In the genomic region with DNA sequence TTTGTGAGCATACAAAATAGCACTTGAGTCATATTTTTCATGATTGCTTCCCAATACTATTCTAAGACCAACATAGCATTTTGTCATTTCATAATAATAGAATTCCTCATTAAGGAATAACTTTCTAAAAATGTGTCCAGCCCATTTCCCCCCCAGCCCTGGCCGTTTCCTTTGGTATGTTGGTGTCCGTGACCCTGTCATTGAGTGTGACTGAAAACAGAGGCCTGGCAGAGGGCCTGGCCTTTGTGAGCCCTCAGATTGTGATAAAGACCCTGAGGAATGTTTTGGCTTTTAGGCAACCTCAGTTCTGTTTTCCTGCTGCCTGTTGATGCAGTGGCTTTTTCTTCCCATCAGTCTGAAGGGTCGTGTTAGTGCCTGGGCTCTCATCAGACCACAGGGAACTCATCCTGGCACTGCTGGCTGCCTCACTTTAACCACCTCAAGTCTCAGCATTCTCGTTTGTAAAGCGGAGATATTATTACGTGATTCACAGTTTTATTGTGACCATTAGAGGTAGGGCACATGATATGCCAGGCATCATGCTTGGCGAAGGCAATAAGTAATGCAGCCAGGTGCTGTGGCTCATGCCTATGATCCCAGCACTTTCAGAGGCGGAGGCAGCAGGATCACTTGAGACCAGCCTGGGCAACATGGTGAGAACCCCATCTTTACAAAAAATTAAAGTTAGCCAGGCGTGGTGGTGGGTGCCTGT, we compare ENCODE assay signal across 1 cellular context.
TF ChIP-seq lines count a peak whose summit lies in the region.

No MANE protein-coding gene starts in this region.

TF ChIP-seq in GM23338, 12 proteins besides CTCF, POLR2A, EP300 and RAD21 (continued from another document):
- TF ChIP-seq, protein P1, sequence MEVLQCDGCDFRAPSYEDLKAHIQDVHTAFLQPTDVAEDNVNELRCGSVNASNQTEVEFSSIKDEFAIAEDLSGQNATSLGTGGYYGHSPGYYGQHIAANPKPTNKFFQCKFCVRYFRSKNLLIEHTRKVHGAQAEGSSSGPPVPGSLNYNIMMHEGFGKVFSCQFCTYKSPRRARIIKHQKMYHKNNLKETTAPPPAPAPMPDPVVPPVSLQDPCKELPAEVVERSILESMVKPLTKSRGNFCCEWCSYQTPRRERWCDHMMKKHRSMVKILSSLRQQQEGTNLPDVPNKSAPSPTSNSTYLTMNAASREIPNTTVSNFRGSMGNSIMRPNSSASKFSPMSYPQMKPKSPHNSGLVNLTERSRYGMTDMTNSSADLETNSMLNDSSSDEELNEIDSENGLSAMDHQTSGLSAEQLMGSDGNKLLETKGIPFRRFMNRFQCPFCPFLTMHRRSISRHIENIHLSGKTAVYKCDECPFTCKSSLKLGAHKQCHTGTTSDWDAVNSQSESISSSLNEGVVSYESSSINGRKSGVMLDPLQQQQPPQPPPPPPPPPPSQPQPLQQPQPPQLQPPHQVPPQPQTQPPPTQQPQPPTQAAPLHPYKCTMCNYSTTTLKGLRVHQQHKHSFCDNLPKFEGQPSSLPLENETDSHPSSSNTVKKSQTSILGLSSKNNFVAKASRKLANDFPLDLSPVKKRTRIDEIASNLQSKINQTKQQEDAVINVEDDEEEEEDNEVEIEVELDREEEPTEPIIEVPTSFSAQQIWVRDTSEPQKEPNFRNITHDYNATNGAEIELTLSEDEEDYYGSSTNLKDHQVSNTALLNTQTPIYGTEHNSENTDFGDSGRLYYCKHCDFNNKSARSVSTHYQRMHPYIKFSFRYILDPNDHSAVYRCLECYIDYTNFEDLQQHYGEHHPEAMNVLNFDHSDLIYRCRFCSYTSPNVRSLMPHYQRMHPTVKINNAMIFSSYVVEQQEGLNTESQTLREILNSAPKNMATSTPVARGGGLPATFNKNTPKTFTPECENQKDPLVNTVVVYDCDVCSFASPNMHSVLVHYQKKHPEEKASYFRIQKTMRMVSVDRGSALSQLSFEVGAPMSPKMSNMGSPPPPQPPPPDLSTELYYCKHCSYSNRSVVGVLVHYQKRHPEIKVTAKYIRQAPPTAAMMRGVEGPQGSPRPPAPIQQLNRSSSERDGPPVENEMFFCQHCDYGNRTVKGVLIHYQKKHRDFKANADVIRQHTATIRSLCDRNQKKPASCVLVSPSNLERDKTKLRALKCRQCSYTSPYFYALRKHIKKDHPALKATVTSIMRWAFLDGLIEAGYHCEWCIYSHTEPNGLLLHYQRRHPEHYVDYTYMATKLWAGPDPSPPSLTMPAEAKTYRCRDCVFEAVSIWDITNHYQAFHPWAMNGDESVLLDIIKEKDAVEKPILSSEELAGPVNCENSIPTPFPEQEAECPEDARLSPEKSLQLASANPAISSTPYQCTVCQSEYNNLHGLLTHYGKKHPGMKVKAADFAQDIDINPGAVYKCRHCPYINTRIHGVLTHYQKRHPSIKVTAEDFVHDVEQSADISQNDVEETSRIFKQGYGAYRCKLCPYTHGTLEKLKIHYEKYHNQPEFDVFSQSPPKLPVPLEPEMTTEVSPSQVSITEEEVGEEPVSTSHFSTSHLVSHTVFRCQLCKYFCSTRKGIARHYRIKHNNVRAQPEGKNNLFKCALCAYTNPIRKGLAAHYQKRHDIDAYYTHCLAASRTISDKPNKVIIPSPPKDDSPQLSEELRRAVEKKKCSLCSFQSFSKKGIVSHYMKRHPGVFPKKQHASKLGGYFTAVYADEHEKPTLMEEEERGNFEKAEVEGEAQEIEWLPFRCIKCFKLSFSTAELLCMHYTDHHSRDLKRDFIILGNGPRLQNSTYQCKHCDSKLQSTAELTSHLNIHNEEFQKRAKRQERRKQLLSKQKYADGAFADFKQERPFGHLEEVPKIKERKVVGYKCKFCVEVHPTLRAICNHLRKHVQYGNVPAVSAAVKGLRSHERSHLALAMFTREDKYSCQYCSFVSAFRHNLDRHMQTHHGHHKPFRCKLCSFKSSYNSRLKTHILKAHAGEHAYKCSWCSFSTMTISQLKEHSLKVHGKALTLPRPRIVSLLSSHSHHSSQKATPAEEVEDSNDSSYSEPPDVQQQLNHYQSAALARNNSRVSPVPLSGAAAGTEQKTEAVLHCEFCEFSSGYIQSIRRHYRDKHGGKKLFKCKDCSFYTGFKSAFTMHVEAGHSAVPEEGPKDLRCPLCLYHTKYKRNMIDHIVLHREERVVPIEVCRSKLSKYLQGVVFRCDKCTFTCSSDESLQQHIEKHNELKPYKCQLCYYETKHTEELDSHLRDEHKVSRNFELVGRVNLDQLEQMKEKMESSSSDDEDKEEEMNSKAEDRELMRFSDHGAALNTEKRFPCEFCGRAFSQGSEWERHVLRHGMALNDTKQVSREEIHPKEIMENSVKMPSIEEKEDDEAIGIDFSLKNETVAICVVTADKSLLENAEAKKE (CRISPR knock-in tag; IDR thresholded peaks at IDR 0.05): no peak
- no peak for TF ChIP-seq ETS1 (IDR thresholded peaks at IDR 0.05)
- TF ChIP-seq, protein P2, sequence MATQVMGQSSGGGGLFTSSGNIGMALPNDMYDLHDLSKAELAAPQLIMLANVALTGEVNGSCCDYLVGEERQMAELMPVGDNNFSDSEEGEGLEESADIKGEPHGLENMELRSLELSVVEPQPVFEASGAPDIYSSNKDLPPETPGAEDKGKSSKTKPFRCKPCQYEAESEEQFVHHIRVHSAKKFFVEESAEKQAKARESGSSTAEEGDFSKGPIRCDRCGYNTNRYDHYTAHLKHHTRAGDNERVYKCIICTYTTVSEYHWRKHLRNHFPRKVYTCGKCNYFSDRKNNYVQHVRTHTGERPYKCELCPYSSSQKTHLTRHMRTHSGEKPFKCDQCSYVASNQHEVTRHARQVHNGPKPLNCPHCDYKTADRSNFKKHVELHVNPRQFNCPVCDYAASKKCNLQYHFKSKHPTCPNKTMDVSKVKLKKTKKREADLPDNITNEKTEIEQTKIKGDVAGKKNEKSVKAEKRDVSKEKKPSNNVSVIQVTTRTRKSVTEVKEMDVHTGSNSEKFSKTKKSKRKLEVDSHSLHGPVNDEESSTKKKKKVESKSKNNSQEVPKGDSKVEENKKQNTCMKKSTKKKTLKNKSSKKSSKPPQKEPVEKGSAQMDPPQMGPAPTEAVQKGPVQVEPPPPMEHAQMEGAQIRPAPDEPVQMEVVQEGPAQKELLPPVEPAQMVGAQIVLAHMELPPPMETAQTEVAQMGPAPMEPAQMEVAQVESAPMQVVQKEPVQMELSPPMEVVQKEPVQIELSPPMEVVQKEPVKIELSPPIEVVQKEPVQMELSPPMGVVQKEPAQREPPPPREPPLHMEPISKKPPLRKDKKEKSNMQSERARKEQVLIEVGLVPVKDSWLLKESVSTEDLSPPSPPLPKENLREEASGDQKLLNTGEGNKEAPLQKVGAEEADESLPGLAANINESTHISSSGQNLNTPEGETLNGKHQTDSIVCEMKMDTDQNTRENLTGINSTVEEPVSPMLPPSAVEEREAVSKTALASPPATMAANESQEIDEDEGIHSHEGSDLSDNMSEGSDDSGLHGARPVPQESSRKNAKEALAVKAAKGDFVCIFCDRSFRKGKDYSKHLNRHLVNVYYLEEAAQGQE (IDR thresholded peaks at IDR 0.05; ENCODE audit: unreplicated experiment): no peak
- TF ChIP-seq STAT1 (IDR thresholded peaks at IDR 0.05; ENCODE audit: unreplicated experiment): no peak
